Comparison of ENCODE assay signal across 10 cellular contexts in genomic region chr14:96464136-96464535, GRCh38.
"Had no signal": no experiment of that assay in that cellular context is flagged by ENCODE, and none has a peak within 500 bp of the region (broad histone marks: within the 10 kb centered on the region; RNA-seq: fewer than 3 reads in every experiment).

No MANE protein-coding gene starts in this region.

- H3K27ac Mint-ChIP-seq: HFFc6 had no signal

- H3K4me3 Mint-ChIP-seq: HFFc6 had no signal

- H3K9me3 ChIP-seq: HAP-1 had no signal

- H3K4me3 ChIP-seq: GM23248, HAP-1, K562 had no signal

- H3K36me3 ChIP-seq: HAP-1 had no signal

- H3K9me3 Mint-ChIP-seq: HFFc6 had no signal

- H3K27ac ChIP-seq: GM23248, HL-60 had no signal

- ATAC-seq: HCT116, K562 had no signal

- DNase-seq: GM23248, GOT3, H7, HFFc6, IMR-90, KG1 had no signal
